ENCODE assay signal across 1 cellular context in genomic region chr11:30322826-30323710, GRCh38.
TF ChIP-seq lines count a peak whose summit lies in the region.

Gene ARL14EP (plus strand): TSS chr11:30323104. CDS start chr11:30330949, 7,845 bp downstream.

TF ChIP-seq in HepG2, 621 proteins besides CTCF, POLR2A, EP300 and RAD21 (continued from another document and continues in another):
- TF ChIP-seq MLLT10 (CRISPR knock-in tag; IDR thresholded peaks at IDR 0.05) (no peak), JDP2 (CRISPR knock-in tag; IDR thresholded peaks at IDR 0.05; ENCODE audit: borderline replicate concordance) (no peak), ZNF552 (CRISPR knock-in tag; IDR thresholded peaks at IDR 0.05; ENCODE audit: borderline replicate concordance) (0 out of 2 replicates have a peak, but pooled peaks have one; percentile 26), BRD4 (CRISPR knock-in tag; IDR thresholded peaks at IDR 0.05) (no peak; the same call in 1 of the 2 replicates), NR2F6 (IDR thresholded peaks at IDR 0.05) (peak; percentile 6; the same call in 1 of the 2 replicates), NR2F6 (CRISPR knock-in tag; IDR thresholded peaks at IDR 0.05) (peak; percentile 48), ZNF703 (CRISPR knock-in tag; IDR thresholded peaks at IDR 0.05; ENCODE audit: borderline replicate concordance) (peak; percentile 50; the same call in 1 of the 2 replicates), MAX (IDR thresholded peaks at IDR 0.05) (peak; percentile 81; the same call in 1 of the 2 replicates), CEBPZ (IDR thresholded peaks at IDR 0.05; ENCODE audit: low read length) (no peak), CREB1 (IDR thresholded peaks at IDR 0.05) (peak; percentile 26; the same call in 1 of the 2 replicates), CREB1 (CRISPR knock-in tag; IDR thresholded peaks at IDR 0.05) (peak; percentile 83), ATF7 (IDR thresholded peaks at IDR 0.05) (no peak), ATF7 (CRISPR knock-in tag; IDR thresholded peaks at IDR 0.05) (peak; percentile 49; the same call in 1 of the 2 replicates), ZBTB7A (CRISPR knock-in tag; IDR thresholded peaks at IDR 0.05) (no peak), SOX13 (IDR thresholded peaks at IDR 0.05) (no peak), SOX13 (CRISPR knock-in tag; conservative IDR thresholded peaks at IDR 0.05 in 1 of 2, IDR thresholded peaks at IDR 0.05 in 1 of 2) (peak in 1 of 2 experiments; percentile 66; a peak in 2 of 4 replicates), LBX2 (CRISPR knock-in tag; IDR thresholded peaks at IDR 0.05; ENCODE audit: borderline replicate concordance) (peak; percentile 73; the same call in 1 of the 2 replicates), ZNF501 (CRISPR knock-in tag; IDR thresholded peaks at IDR 0.05) (peak; percentile 87), ZSCAN31 (CRISPR knock-in tag; IDR thresholded peaks at IDR 0.05; ENCODE audit: low read depth) (peak; percentile 92), ZUFSP (CRISPR knock-in tag; IDR thresholded peaks at IDR 0.05; ENCODE audit: borderline replicate concordance) (no peak), ZNF644 (CRISPR knock-in tag; IDR thresholded peaks at IDR 0.05; ENCODE audit: low read depth) (peak; percentile 68), ZNF446 (CRISPR knock-in tag; IDR thresholded peaks at IDR 0.05) (peak; percentile 90), SP1 (IDR thresholded peaks at IDR 0.05) (no peak), SP1 (CRISPR knock-in tag; IDR thresholded peaks at IDR 0.05) (peak; percentile 91), ZNF556 (CRISPR knock-in tag; IDR thresholded peaks at IDR 0.05; ENCODE audit: borderline replicate concordance) (peak; percentile 87; the same call in 1 of the 2 replicates), RXRB (CRISPR knock-in tag; IDR thresholded peaks at IDR 0.05; ENCODE audit: borderline replicate concordance) (peak; percentile 72), ZFP37 (CRISPR knock-in tag; IDR thresholded peaks at IDR 0.05; ENCODE audit: borderline replicate concordance) (peak; percentile 70; the same call in 1 of the 2 replicates), ZNF362 (CRISPR knock-in tag; IDR thresholded peaks at IDR 0.05; ENCODE audit: borderline replicate concordance) (peak; percentile 32; the same call in 1 of the 2 replicates), TARDBP (CRISPR knock-in tag; IDR thresholded peaks at IDR 0.05) (peak; percentile 95), ZNF510 (CRISPR knock-in tag; IDR thresholded peaks at IDR 0.05; ENCODE audit: low read depth) (peak; percentile 81), ZNF660 (CRISPR knock-in tag; IDR thresholded peaks at IDR 0.05; ENCODE audit: borderline replicate concordance, low read depth) (no peak; the same call in 1 of the 2 replicates), IRF9 (CRISPR knock-in tag; IDR thresholded peaks at IDR 0.05; ENCODE audit: borderline replicate concordance) (peak; percentile 81; the same call in 1 of the 2 replicates), SP2 (CRISPR knock-in tag; IDR thresholded peaks at IDR 0.05) (peak; percentile 77), ZNF713 (CRISPR knock-in tag; IDR thresholded peaks at IDR 0.05) (no peak), ELK4 (CRISPR knock-in tag; IDR thresholded peaks at IDR 0.05; ENCODE audit: borderline replicate concordance) (no peak), SIN3A (IDR thresholded peaks at IDR 0.05; ENCODE audit: borderline replicate concordance, low read depth, low read length) (peak; percentile 75), RARA (CRISPR knock-in tag; IDR thresholded peaks at IDR 0.05) (peak; percentile 50), ZNF20 (CRISPR knock-in tag; IDR thresholded peaks at IDR 0.05) (no peak; the same call in 1 of the 2 replicates), NONO (IDR thresholded peaks at IDR 0.05) (no peak), NONO (CRISPR knock-in tag; conservative IDR thresholded peaks at IDR 0.05) (peak; percentile 97), ZFP90 (CRISPR knock-in tag; IDR thresholded peaks at IDR 0.05; ENCODE audit: borderline replicate concordance) (peak; percentile 85; the same call in 1 of the 2 replicates), SMARCC2 (IDR thresholded peaks at IDR 0.05) (no peak), JUNB (CRISPR knock-in tag; IDR thresholded peaks at IDR 0.05; ENCODE audit: borderline replicate concordance) (peak; percentile 65), FOXP1 (IDR thresholded peaks at IDR 0.05) (no peak), FOXP1 (CRISPR knock-in tag; IDR thresholded peaks at IDR 0.05) (peak; percentile 52; the same call in 1 of the 2 replicates)
- TF ChIP-seq, protein P1, sequence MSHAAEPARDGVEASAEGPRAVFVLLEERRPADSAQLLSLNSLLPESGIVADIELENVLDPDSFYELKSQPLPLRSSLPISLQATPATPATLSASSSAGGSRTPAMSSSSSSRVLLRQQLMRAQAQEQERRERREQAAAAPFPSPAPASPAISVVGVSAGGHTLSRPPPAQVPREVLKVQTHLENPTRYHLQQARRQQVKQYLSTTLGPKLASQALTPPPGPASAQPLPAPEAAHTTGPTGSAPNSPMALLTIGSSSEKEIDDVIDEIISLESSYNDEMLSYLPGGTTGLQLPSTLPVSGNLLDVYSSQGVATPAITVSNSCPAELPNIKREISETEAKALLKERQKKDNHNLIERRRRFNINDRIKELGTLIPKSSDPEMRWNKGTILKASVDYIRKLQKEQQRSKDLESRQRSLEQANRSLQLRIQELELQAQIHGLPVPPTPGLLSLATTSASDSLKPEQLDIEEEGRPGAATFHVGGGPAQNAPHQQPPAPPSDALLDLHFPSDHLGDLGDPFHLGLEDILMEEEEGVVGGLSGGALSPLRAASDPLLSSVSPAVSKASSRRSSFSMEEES (CRISPR knock-in tag; IDR thresholded peaks at IDR 0.05), result peak; percentile 66; the same call in 1 of the 2 replicates
- TF ChIP-seq, protein P2, sequence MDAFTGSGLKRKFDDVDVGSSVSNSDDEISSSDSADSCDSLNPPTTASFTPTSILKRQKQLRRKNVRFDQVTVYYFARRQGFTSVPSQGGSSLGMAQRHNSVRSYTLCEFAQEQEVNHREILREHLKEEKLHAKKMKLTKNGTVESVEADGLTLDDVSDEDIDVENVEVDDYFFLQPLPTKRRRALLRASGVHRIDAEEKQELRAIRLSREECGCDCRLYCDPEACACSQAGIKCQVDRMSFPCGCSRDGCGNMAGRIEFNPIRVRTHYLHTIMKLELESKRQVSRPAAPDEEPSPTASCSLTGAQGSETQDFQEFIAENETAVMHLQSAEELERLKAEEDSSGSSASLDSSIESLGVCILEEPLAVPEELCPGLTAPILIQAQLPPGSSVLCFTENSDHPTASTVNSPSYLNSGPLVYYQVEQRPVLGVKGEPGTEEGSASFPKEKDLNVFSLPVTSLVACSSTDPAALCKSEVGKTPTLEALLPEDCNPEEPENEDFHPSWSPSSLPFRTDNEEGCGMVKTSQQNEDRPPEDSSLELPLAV (CRISPR knock-in tag; conservative IDR thresholded peaks at IDR 0.05; ENCODE audit: low read depth), result no peak
- TF ChIP-seq, protein P3, sequence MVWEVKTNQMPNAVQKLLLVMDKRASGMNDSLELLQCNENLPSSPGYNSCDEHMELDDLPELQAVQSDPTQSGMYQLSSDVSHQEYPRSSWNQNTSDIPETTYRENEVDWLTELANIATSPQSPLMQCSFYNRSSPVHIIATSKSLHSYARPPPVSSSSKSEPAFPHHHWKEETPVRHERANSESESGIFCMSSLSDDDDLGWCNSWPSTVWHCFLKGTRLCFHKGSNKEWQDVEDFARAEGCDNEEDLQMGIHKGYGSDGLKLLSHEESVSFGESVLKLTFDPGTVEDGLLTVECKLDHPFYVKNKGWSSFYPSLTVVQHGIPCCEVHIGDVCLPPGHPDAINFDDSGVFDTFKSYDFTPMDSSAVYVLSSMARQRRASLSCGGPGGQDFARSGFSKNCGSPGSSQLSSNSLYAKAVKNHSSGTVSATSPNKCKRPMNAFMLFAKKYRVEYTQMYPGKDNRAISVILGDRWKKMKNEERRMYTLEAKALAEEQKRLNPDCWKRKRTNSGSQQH (CRISPR knock-in tag; IDR thresholded peaks at IDR 0.05; ENCODE audit: low read depth), result peak; percentile 71
- TF ChIP-seq, protein P4, sequence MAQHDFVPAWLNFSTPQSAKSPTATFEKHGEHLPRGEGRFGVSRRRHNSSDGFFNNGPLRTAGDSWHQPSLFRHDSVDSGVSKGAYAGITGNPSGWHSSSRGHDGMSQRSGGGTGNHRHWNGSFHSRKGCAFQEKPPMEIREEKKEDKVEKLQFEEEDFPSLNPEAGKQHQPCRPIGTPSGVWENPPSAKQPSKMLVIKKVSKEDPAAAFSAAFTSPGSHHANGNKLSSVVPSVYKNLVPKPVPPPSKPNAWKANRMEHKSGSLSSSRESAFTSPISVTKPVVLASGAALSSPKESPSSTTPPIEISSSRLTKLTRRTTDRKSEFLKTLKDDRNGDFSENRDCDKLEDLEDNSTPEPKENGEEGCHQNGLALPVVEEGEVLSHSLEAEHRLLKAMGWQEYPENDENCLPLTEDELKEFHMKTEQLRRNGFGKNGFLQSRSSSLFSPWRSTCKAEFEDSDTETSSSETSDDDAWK (CRISPR knock-in tag; IDR thresholded peaks at IDR 0.05), result no peak
- TF ChIP-seq, protein P5, sequence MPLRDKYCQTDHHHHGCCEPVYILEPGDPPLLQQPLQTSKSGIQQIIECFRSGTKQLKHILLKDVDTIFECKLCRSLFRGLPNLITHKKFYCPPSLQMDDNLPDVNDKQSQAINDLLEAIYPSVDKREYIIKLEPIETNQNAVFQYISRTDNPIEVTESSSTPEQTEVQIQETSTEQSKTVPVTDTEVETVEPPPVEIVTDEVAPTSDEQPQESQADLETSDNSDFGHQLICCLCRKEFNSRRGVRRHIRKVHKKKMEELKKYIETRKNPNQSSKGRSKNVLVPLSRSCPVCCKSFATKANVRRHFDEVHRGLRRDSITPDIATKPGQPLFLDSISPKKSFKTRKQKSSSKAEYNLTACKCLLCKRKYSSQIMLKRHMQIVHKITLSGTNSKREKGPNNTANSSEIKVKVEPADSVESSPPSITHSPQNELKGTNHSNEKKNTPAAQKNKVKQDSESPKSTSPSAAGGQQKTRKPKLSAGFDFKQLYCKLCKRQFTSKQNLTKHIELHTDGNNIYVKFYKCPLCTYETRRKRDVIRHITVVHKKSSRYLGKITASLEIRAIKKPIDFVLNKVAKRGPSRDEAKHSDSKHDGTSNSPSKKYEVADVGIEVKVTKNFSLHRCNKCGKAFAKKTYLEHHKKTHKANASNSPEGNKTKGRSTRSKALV (CRISPR knock-in tag; IDR thresholded peaks at IDR 0.05), result no peak
